In the genomic region with DNA sequence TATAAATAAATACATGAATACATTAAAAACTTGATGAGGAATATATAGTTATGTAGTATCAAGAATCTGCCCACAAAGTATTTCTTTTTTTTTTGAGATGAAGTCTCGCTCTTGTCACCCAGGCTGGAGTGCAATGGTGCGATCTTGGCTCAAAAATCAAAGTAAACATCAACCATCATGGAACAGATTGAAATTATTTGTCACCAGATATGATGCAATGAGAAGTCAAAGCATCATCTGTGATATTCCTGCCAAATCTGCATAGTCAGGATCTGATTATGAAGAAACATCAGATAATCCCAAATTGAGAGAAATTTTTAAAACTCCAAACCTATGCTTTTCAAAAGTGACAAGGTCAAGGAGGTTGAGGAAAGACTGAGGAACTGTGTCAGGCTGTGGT, we compare ENCODE assay signal across 19 cellular contexts. TPM values are rescaled to one million over a fixed set of nuclear protein-coding genes. Genes with fewer than 3 reads are reported as not detected.
DNase-seq lines count a peak whose midpoint lies in the region; ATAC-seq, FAIRE-seq and TF ChIP-seq lines count a peak whose summit lies in the region.
"Had no signal": no experiment of that assay in that cellular context is flagged by ENCODE, and none has a peak within 500 bp of the region (broad histone marks: within the 10 kb centered on the region; RNA-seq: fewer than 3 reads in every experiment).

No MANE protein-coding gene starts in this region.

- H3K36me3 Mint-ChIP-seq in HFFc6 (ENCODE audit: low read depth), result no peaks in the 10 kb centered on the region
- H3K36me3 Mint-ChIP-seq in activated T-cell treated with anti-CD3 and anti-CD28 coated beads, Interleukin-2, amount 50 U/mL, for 24 hours (ENCODE audit: low read depth), result no peaks in the 10 kb centered on the region
- H3K36me3 Mint-ChIP-seq: CD4-positive, alpha-beta memory T cell had no signal

- CTCF ChIA-PET in A549 (lab: Yijun Ruan, JAX), result no interaction called here

- POLR2A ChIA-PET in A549 (lab: Yijun Ruan, JAX), result no interaction called here

- no peak for ATAC-seq in A549
- ATAC-seq in left lobe of liver, result peak; percentile 4
- peak; percentile 9 to 34 (median 14) for ATAC-seq in right lobe of liver

- no peaks in the 10 kb centered on the region for H3K27me3 Mint-ChIP-seq in HFFc6 (ENCODE audit: insufficient read depth)
- peaks cover 2% of the 10 kb centered on the region for H3K27me3 Mint-ChIP-seq in activated T-cell treated with anti-CD3 and anti-CD28 coated beads, Interleukin-2, amount 50 U/mL, for 24 hours

- H3K4me1 ChIP-seq in A549 (peaks cover 55% of the 10 kb centered on the region), right lobe of liver (peaks cover 0 to 46% (median 16%) of the 10 kb centered on the region in 4 donors)

- no peaks in the 10 kb centered on the region for H3K27me3 ChIP-seq in right lobe of liver

- H3K4me3 ChIP-seq in A549, result no peak overlapping the region
- H3K4me3 ChIP-seq in right lobe of liver, result no peak overlapping the region
- H3K4me3 ChIP-seq: GM23338 had no signal

- TF ChIP-seq RAD21 in A549 (conservative IDR thresholded peaks at IDR 0.05 in 1 of 2, IDR thresholded peaks at IDR 0.05 in 1 of 2), result no peak

- H3K9me3 ChIP-seq in A549 (peaks cover 10% of the 10 kb centered on the region; the same call in 1 of the 3 replicates), right lobe of liver (no peaks in the 10 kb centered on the region)

- intact Hi-C loops in right lobe of liver (cut with DNase I), result no loop called here

- no peak for TF ChIP-seq EP300 in A549 (IDR thresholded peaks at IDR 0.05)

- no peaks in the 10 kb centered on the region for H3K4me1 Mint-ChIP-seq in HFFc6 (ENCODE audit: low read depth)
- H3K4me1 Mint-ChIP-seq in activated T-cell treated with anti-CD3 and anti-CD28 coated beads, Interleukin-2, amount 50 U/mL, for 24 hours (ENCODE audit: low read depth), result no peaks in the 10 kb centered on the region
- H3K4me1 Mint-ChIP-seq: CD4-positive, alpha-beta memory T cell had no signal

- no peak for DNase-seq in A549 (ENCODE audit: low read depth in 1 of 2, low spot score in 1 of 2)
- DNase-seq in NCI-H446 (lab: John Stamatoyannopoulos, UW), result peak; percentile 42 to 46
- DNase-seq in left lobe of liver (ENCODE audit: low spot score), result no peak
- no peak for DNase-seq in right lobe of liver
- no peak for DNase-seq in HFFc6
- DNase-seq in GM12892 (ENCODE audit: insufficient read length), result no peak
- no peak for DNase-seq in activated T-cell treated with anti-CD3 and anti-CD28 coated beads, Interleukin-2, amount 50 U/mL, for 24 hours
- DNase-seq: ACHN; AML-193; C1 segment of cervical spinal cord; Calu3; CD4-positive, alpha-beta memory T cell; COR-L47; DMS153; DND-41; H9 had no signal

- H3K4me3 Mint-ChIP-seq in HFFc6, result no peak overlapping the region
- H3K4me3 Mint-ChIP-seq in activated T-cell treated with anti-CD3 and anti-CD28 coated beads, Interleukin-2, amount 50 U/mL, for 24 hours, result no peak overlapping the region
- H3K4me3 Mint-ChIP-seq: CD4-positive, alpha-beta memory T cell; GM23338; H9 had no signal

- TF ChIP-seq POLR2A in A549 (IDR thresholded peaks at IDR 0.05; ENCODE audit: low read length) (no peak), right lobe of liver (IDR thresholded peaks at IDR 0.05) (no peak), GM12892 (IDR thresholded peaks at IDR 0.05; ENCODE audit: low read depth, low read length) (no peak)

- peaks cover 10% of the 10 kb centered on the region for H3K9me3 Mint-ChIP-seq in HFFc6
- H3K9me3 Mint-ChIP-seq in activated T-cell treated with anti-CD3 and anti-CD28 coated beads, Interleukin-2, amount 50 U/mL, for 24 hours, result no peaks in the 10 kb centered on the region
- H3K9me3 Mint-ChIP-seq: GM23338 had no signal

- H3K27ac Mint-ChIP-seq in HFFc6, result no peak overlapping the region
- H3K27ac Mint-ChIP-seq in activated T-cell treated with anti-CD3 and anti-CD28 coated beads, Interleukin-2, amount 50 U/mL, for 24 hours, result no peak overlapping the region
- H3K27ac Mint-ChIP-seq: CD4-positive, alpha-beta memory T cell; GM23338; H9 had no signal

- H3K36me3 ChIP-seq in right lobe of liver, result no peaks in the 10 kb centered on the region

- no peak overlapping the region; the same call in 2 of the 3 replicates for H3K4me2 ChIP-seq in A549
- H3K4me2 ChIP-seq: GM23338 had no signal

- TF ChIP-seq CTCF in A549 (IDR thresholded peaks at IDR 0.05) (no peak), right lobe of liver (IDR thresholded peaks at IDR 0.05) (no peak), HFFc6 (IDR thresholded peaks at IDR 0.05) (no peak)

- WGBS in A549 (ENCODE audit: missing lambda C conversion rate), result 81% methylated on average over 2 of the region's 2 CpGs
- 27% methylated on average over 2 of the region's 2 CpGs for WGBS in right lobe of liver (ENCODE audit: insufficient coverage, low coverage, low lambda C conversion rate, missing lambda C conversion rate)

- FAIRE-seq in A549 (lab: Jason Lieb, UNC) (peak; percentile 7), GM12892 (lab: Jason Lieb, UNC) (no peak)

- H3K27ac ChIP-seq in A549, result peak overlapping the region; percentile 75 to 89
- peak overlapping the region; percentile 68 to 96 (median 72) for H3K27ac ChIP-seq in right lobe of liver
- H3K27ac ChIP-seq: 22Rv1 had no signal

TF ChIP-seq in A549, 52 proteins besides CTCF, POLR2A, EP300 and RAD21:
- no peak for TF ChIP-seq KDM1A (IDR thresholded peaks at IDR 0.05; ENCODE audit: low read depth)
- peak in 1 of 2 experiments; percentile 40; a peak in 1 of 4 replicates for TF ChIP-seq CEBPB (IDR thresholded peaks at IDR 0.05)
- TF ChIP-seq POLR2AphosphoS2 (conservative IDR thresholded peaks at IDR 0.05; ENCODE audit: low read length), result no peak
- TF ChIP-seq EHMT2 (IDR thresholded peaks at IDR 0.05; ENCODE audit: low read depth), result no peak
- no peak for TF ChIP-seq ZFP36 (IDR thresholded peaks at IDR 0.05; ENCODE audit: borderline replicate concordance, partially characterized antibody)

RNA-seq across cellular contexts. Expression of a gene that starts 5.1 kb away (rescaled TPM):
- polyA plus RNA-seq in A549 (2011; rRNA removed) (0.05 and 0.09 TPM in 2 replicates), A549 (2017; fragmentation: RNase III; extraction: RNeasy Plus Mini Kit Qiagen cat#74134 plus additional on column Dnase treatment) (0.05 to 0.09 TPM (median 0.07 TPM) in 3 replicates)
- 0.01 and 0.07 TPM in 2 replicates for polyA plus RNA-seq in A549 (2012; cell fraction: cytosol; rRNA removed)
- polyA plus RNA-seq in A549 (2012; cell fraction: nucleus; rRNA removed), result 0.07 and 0.16 TPM in 2 replicates
- 0.10 and 0.12 TPM in 2 replicates for polyA minus RNA-seq in A549 (2011; rRNA and poly(A)+ RNA removed)
- total RNA-seq in left lobe of liver (110 TPM), right lobe of liver (100 to 1,000 TPM in 2 of 6 experiments, 10 to 100 TPM in 4; 71.0 to 120 (median 93.9) TPM)
- total RNA-seq in HFFc6 (2021; fragmentation: NEBNext Ultra II Directional; extraction: Animal tissue kit (Norgen Biotek cat#: 25700)), result not detected
- 0.17 TPM for polyA plus RNA-seq in GM12892 (2012; ENCODE audit: missing spikeins)
- total RNA-seq: CD4-positive, alpha-beta memory T cell had no signal
- polyA plus RNA-seq: BJ; CD4-positive, alpha-beta memory T cell had no signal

Comparison
In these comparisons a context has a peak if more than half of its experiments do, and no peak if none do; other contexts are left out.
1. ATAC-seq: peak in left lobe of liver (single experiment) and right lobe of liver (4 of 4); none in A549 (0 of 2).
2. DNase-seq: peak in NCI-H446 (2 of 2); none in A549 (0 of 2), left lobe of liver (single experiment), right lobe of liver (0 of 3), HFFc6 (single experiment), GM12892 (single experiment) and activated T-cell treated with anti-CD3 and anti-CD28 coated beads, Interleukin-2, amount 50 U/mL, for 24 hours (single experiment).
3. RNA of a gene that starts 5.1 kb away (total RNA-seq): 110 TPM in left lobe of liver (single experiment) and 71.0 to 120 TPM in right lobe of liver; not detected in HFFc6; every median in the first group is over 10 times any median in the second.